In genomic region chr2:176269319-176270099, GRCh38 we compare ENCODE assay signal across 8 cellular contexts. TPM values are rescaled to one million over a fixed set of nuclear protein-coding genes. Genes with fewer than 3 reads are reported as not detected.
DNase-seq lines count a peak whose midpoint lies in the region; ATAC-seq and TF ChIP-seq lines count a peak whose summit lies in the region.

TSS of gene MTX2 (plus strand) at chr2:176269442. CDS start at chr2:176269630, 188 bp downstream.

- peak; percentile 19 for TF ChIP-seq CTCF in DOHH2 (IDR thresholded peaks at IDR 0.05; ENCODE audit: low read depth, low read length, poor library complexity, severe bottlenecking)
- no peak for TF ChIP-seq CTCF in fibroblast of lung (conservative IDR thresholded peaks at IDR 0.05 in 1 of 2, IDR thresholded peaks at IDR 0.05 in 1 of 2; ENCODE audit: low read depth in 1 of 2, low read length in 2 of 2)
- no peak for TF ChIP-seq CTCF in natural killer cell (IDR thresholded peaks at IDR 0.05)

- H3K27ac Mint-ChIP-seq in activated T-helper 1 cell treated with anti-CD3 and anti-CD28 coated beads, Interleukin-12 subunit alpha, Interleukin-12 subunit beta, Interleukin-2, Interleukin-4 antibody, amounts not matched to agents 30 ng/mL and 10 ng/mL and 1 ng/mL, durations not matched to agents 14 hours and 24 hours and 36 hours, result peak within 1 kb of the TSS; percentile 93
- peak within 1 kb of the TSS; percentile 73 to 93 for H3K27ac Mint-ChIP-seq in natural killer cell

- peak within 1 kb of the TSS; percentile 69 for H3K27ac ChIP-seq in DOHH2 (ENCODE audit: low read depth, low read length)
- H3K27ac ChIP-seq in KOPT-K1 (ENCODE audit: low read depth, low read length, poor library complexity, severe bottlenecking), result peak within 1 kb of the TSS; percentile 72
- peak within 1 kb of the TSS; percentile 50 for H3K27ac ChIP-seq in fibroblast of lung (ENCODE audit: insufficient read depth, low read length)

- no peaks in the 10 kb centered on the region for H3K9me3 Mint-ChIP-seq in activated T-helper 1 cell treated with anti-CD3 and anti-CD28 coated beads, Interleukin-12 subunit alpha, Interleukin-12 subunit beta, Interleukin-2, Interleukin-4 antibody, amounts not matched to agents 30 ng/mL and 10 ng/mL and 1 ng/mL, durations not matched to agents 14 hours and 24 hours and 36 hours
- no peaks in the 10 kb centered on the region for H3K9me3 Mint-ChIP-seq in natural killer cell

- H2AFZ ChIP-seq in fibroblast of lung (ENCODE audit: low read length), result peak within 1 kb of the TSS; percentile 99

- H3K9me3 ChIP-seq in DOHH2 (ENCODE audit: control insufficient read depth, insufficient read depth, low read length) (no peaks in the 10 kb centered on the region), KOPT-K1 (ENCODE audit: insufficient read depth, low read length, poor library complexity, severe bottlenecking) (no peaks in the 10 kb centered on the region), fibroblast of lung (ENCODE audit: control insufficient read depth, insufficient read depth, low read depth, low read length) (no peaks in the 10 kb centered on the region)

- H3K36me3 Mint-ChIP-seq in activated T-helper 1 cell treated with anti-CD3 and anti-CD28 coated beads, Interleukin-12 subunit alpha, Interleukin-12 subunit beta, Interleukin-2, Interleukin-4 antibody, amounts not matched to agents 30 ng/mL and 10 ng/mL and 1 ng/mL, durations not matched to agents 14 hours and 24 hours and 36 hours (ENCODE audit: low read depth), result peaks cover 3% of the 10 kb centered on the region
- no peaks in the 10 kb centered on the region for H3K36me3 Mint-ChIP-seq in natural killer cell

- H3K36me3 ChIP-seq in DOHH2 (ENCODE audit: control insufficient read depth, low read length) (peaks cover 8% of the 10 kb centered on the region), KOPT-K1 (ENCODE audit: insufficient read depth, low read length) (no peaks in the 10 kb centered on the region), fibroblast of lung (ENCODE audit: control insufficient read depth, insufficient read depth, low read length) (no peaks in the 10 kb centered on the region)

- intact Hi-C loops in activated T-helper 1 cell treated with anti-CD3 and anti-CD28 coated beads, Interleukin-12 subunit alpha, Interleukin-12 subunit beta, Interleukin-2, Interleukin-4 antibody, amounts not matched to agents 30 ng/mL and 10 ng/mL and 1 ng/mL, durations not matched to agents 14 hours and 24 hours and 36 hours (cut with micrococcal nuclease), result loop anchor here (1.0 kb wide), 1 partner anchor 268 kb away; no protein-coding TSS in a partner anchor
- intact Hi-C loops in natural killer cell (cut with micrococcal nuclease), result no loop called here

- H3K4me3 ChIP-seq in DOHH2 (ENCODE audit: low read length) (peak within 1 kb of the TSS; percentile 98), fibroblast of lung (replicated peaks in 1 of 4; ENCODE audit: control extremely low read depth in 1 of 4, insufficient read depth in 1 of 4, low read depth in 3 of 4, low read length in 4 of 4) (peak within 1 kb of the TSS; percentile 60 to 95 (median 84))

- peaks cover 24% of the 10 kb centered on the region for H3K4me1 Mint-ChIP-seq in activated T-helper 1 cell treated with anti-CD3 and anti-CD28 coated beads, Interleukin-12 subunit alpha, Interleukin-12 subunit beta, Interleukin-2, Interleukin-4 antibody, amounts not matched to agents 30 ng/mL and 10 ng/mL and 1 ng/mL, durations not matched to agents 14 hours and 24 hours and 36 hours (ENCODE audit: low read depth)
- H3K4me1 Mint-ChIP-seq in natural killer cell, result peaks cover 26 to 27% of the 10 kb centered on the region in 2 donors

- peak; percentile 98 for ATAC-seq in GM21737 (IDR thresholded peaks at IDR 0.05; ENCODE audit: unreplicated experiment)
- peak; percentile 93 to 94 (median 93) for ATAC-seq in natural killer cell
- peak; percentile 97 for ATAC-seq in stimulated activated naive CD8-positive, alpha-beta T cell treated with anti-CD3 and anti-CD28 coated beads, Interleukin-15, Interleukin-2, amounts not matched to agents 100 U/mL and 50 U/mL, for 24 hours

- H3K9me2 ChIP-seq in DOHH2 (replicated peaks; ENCODE audit: control insufficient read depth, low read length), result no peaks in the 10 kb centered on the region

- H3K4me3 Mint-ChIP-seq in activated T-helper 1 cell treated with anti-CD3 and anti-CD28 coated beads, Interleukin-12 subunit alpha, Interleukin-12 subunit beta, Interleukin-2, Interleukin-4 antibody, amounts not matched to agents 30 ng/mL and 10 ng/mL and 1 ng/mL, durations not matched to agents 14 hours and 24 hours and 36 hours, result peak within 1 kb of the TSS; percentile 98
- H3K4me3 Mint-ChIP-seq in natural killer cell, result peak within 1 kb of the TSS; percentile 94

- no peaks in the 10 kb centered on the region for H4K20me1 ChIP-seq in DOHH2 (ENCODE audit: control insufficient read depth, insufficient read depth, low read depth, low read length)
- H4K20me1 ChIP-seq in fibroblast of lung (ENCODE audit: control insufficient read depth, extremely low read depth, insufficient read depth, low read length), result no peaks in the 10 kb centered on the region

- H3K9ac ChIP-seq in fibroblast of lung (ENCODE audit: insufficient read depth, low read length), result peak within 1 kb of the TSS; percentile 67

- no peaks in the 10 kb centered on the region for H3F3A ChIP-seq in DOHH2 (ENCODE audit: control insufficient read depth, insufficient read depth)

- peaks cover 48% of the 10 kb centered on the region for H3K79me2 ChIP-seq in DOHH2 (ENCODE audit: control insufficient read depth, low read length)
- peaks cover 11% of the 10 kb centered on the region for H3K79me2 ChIP-seq in fibroblast of lung (ENCODE audit: control insufficient read depth, insufficient read depth, low read length)

- no peaks in the 10 kb centered on the region for H3K27me3 ChIP-seq in DOHH2 (ENCODE audit: control insufficient read depth, low read length)
- no peaks in the 10 kb centered on the region for H3K27me3 ChIP-seq in fibroblast of lung (ENCODE audit: control insufficient read depth, insufficient read depth, low read length)

- peak; percentile 71 for DNase-seq in RPMI7951 (ENCODE audit: low read depth)
- DNase-seq in activated T-helper 1 cell treated with anti-CD3 and anti-CD28 coated beads, Interleukin-12 subunit alpha, Interleukin-12 subunit beta, Interleukin-2, Interleukin-4 antibody, amounts not matched to agents 30 ng/mL and 10 ng/mL and 1 ng/mL, durations not matched to agents 14 hours and 24 hours and 36 hours (ENCODE audit: low spot score), result peak; percentile 60
- peak; percentile 62 to 73 for DNase-seq in fibroblast of lung (ENCODE audit: low read depth in 2 of 2)
- DNase-seq in natural killer cell, result peak; percentile 63
- peak; percentile 82 for DNase-seq in stimulated activated naive CD8-positive, alpha-beta T cell treated with anti-CD3 and anti-CD28 coated beads, Interleukin-15, Interleukin-2, amounts not matched to agents 100 U/mL and 50 U/mL, for 24 hours

- peaks cover 12% of the 10 kb centered on the region for H3K27me3 Mint-ChIP-seq in activated T-helper 1 cell treated with anti-CD3 and anti-CD28 coated beads, Interleukin-12 subunit alpha, Interleukin-12 subunit beta, Interleukin-2, Interleukin-4 antibody, amounts not matched to agents 30 ng/mL and 10 ng/mL and 1 ng/mL, durations not matched to agents 14 hours and 24 hours and 36 hours (ENCODE audit: insufficient read depth)
- H3K27me3 Mint-ChIP-seq in natural killer cell (ENCODE audit: low read depth in 2 of 2), result peaks cover 3 to 8% of the 10 kb centered on the region in 2 donors

- H3K4me1 ChIP-seq in DOHH2 (ENCODE audit: control insufficient read depth, low read length) (peaks cover 11% of the 10 kb centered on the region), fibroblast of lung (ENCODE audit: control insufficient read depth, extremely low read depth, insufficient read depth, low read length) (no peaks in the 10 kb centered on the region)

- peak within 1 kb of the TSS; percentile 76 for H3K4me2 ChIP-seq in DOHH2 (ENCODE audit: low read length)
- peak within 1 kb of the TSS; percentile 81 for H3K4me2 ChIP-seq in fibroblast of lung (ENCODE audit: extremely low read depth, insufficient read depth, low read length)

RNA-seq across cellular contexts. Expression of gene MTX2, which starts in this region (rescaled TPM):
- 53.9 and 60.8 TPM in 2 replicates for total RNA-seq in RPMI7951 (2014; rRNA removed; shearing (Covaris generic))
- 24.9 and 30.7 TPM in 2 replicates for total RNA-seq in activated T-helper 1 cell treated with anti-CD3 and anti-CD28 coated beads, Interleukin-12 subunit alpha, Interleukin-12 subunit beta, Interleukin-2, Interleukin-4 antibody, amounts not matched to agents 30 ng/mL and 10 ng/mL and 1 ng/mL, durations not matched to agents 14 hours and 24 hours and 36 hours
- total RNA-seq in fibroblast of lung (20.8 and 29.6 TPM in 2 replicates), natural killer cell (1 to 10 TPM; 3.8 to 8.7 (median 7.7) TPM)
- 44.7 and 46.9 TPM in 2 replicates for polyA plus RNA-seq in fibroblast of lung
- 25.9 and 26.8 TPM in 2 replicates for polyA plus RNA-seq in fibroblast of lung (2012)
- 0.30 and 1.3 TPM in 2 replicates for polyA minus RNA-seq in fibroblast of lung (ENCODE audit: low replicate concordance)

Comparison
In these comparisons a context has a peak if more than half of its experiments do, and no peak if none do; other contexts are left out.
1. Peak in every context shown above with its lines: DNase-seq, ATAC-seq, H3K4me3 ChIP-seq and H3K27ac ChIP-seq.